21 cellular contexts compared by ENCODE assay signal in the genomic region with DNA sequence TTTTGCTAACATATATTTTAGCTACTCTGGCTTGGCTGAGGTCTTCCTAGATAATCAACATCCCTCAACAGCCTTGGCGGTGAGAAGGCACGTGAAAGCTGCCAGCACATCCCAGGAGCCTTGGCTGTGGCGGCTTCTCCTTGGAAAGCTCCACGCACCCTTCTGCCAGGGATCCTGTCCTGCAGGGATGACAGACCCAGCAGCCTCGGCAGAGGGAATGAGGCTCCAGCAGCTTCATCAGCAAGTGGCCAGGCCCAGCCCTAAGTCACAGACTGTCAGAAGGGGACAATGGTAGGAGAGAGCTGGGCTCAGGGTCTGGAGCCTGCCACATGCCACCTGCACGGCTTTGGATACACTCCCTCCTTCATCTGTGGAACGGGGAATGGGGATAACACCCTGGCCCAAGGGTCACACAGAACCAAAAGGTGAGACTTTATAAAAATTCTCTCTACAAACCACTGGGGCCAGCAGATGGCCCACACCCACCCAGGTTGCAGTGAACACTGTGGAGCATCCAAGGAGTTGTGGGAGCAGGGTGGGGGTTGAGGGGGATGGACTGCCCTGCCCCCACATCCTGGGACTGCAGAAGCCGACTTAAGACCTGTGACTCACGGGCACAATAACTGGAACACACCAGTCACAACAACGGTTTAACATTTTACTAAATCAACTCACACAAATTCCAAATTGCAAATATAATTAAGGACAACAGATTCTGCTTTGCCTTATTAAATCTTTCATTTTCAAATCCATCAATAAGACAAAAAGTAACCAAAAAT.
DNase-seq lines count a peak whose midpoint lies in the region; ATAC-seq and TF ChIP-seq lines count a peak whose summit lies in the region.
"Had no signal": no experiment of that assay in that cellular context is flagged by ENCODE, and none has a peak within 500 bp of the region (broad histone marks: within the 10 kb centered on the region; RNA-seq: fewer than 3 reads in every experiment).

No MANE protein-coding gene starts in this region.

- TF ChIP-seq POLR2A in IMR-90 (IDR thresholded peaks at IDR 0.05; ENCODE audit: low read depth, low read length) = no peak
- TF ChIP-seq POLR2A in body of pancreas (IDR thresholded peaks at IDR 0.05) = no peak

- H3K56ac ChIP-seq in IMR-90 (ENCODE audit: extremely low read depth, insufficient read depth, low read length) = no peak overlapping the region

- POLR2A ChIA-PET in IMR-90 (lab: Charles Lee; ENCODE audit: unreplicated experiment) = no interaction called here

- H3K79me1 ChIP-seq in IMR-90 (ENCODE audit: low read depth in 1 of 2, low read length in 2 of 2) = peaks cover 0 to 35% of the 10 kb centered on the region in 2 experiments; a peak in 3 of 4 replicates

- peak overlapping the region; percentile 48; the same call in 1 of the 2 replicates for H2AK5ac ChIP-seq in IMR-90 (ENCODE audit: low read depth, low read length)

- in situ Hi-C loops in IMR-90 (cut with MboI; ENCODE audit: low sequenced_read_pairs) = loop anchor here (5.0 to 10.0 kb wide), 2 partner anchors 137 to 319 kb away; no protein-coding TSS in a partner anchor

- H3K4me2 ChIP-seq in IMR-90 (ENCODE audit: low read depth, low read length) = no peak overlapping the region

- peak overlapping the region; percentile 59; the same call in 1 of the 2 replicates for H2BK120ac ChIP-seq in IMR-90 (ENCODE audit: low read depth, low read length)

- dilution Hi-C loops in IMR-90 (cut with HindIII; ENCODE audit: low sequenced_read_pairs, unreplicated experiment) = no loop called here

- H3K23ac ChIP-seq in IMR-90 (ENCODE audit: low read depth, low read length) = no peak overlapping the region

- TF ChIP-seq CTCF in IMR-90 (conservative IDR thresholded peaks at IDR 0.05; ENCODE audit: low read depth, low read length) = no peak
- no peak for TF ChIP-seq CTCF in body of pancreas (IDR thresholded peaks at IDR 0.05)

- H3K4me1 ChIP-seq in IMR-90 (ENCODE audit: control insufficient read depth, insufficient read depth, low read length) (peaks cover 31% of the 10 kb centered on the region), body of pancreas (no peaks in the 10 kb centered on the region)
- H3K4me1 ChIP-seq: BE2C, left lung, uterus had no signal

- no peak overlapping the region for H2AFZ ChIP-seq in IMR-90 (replicated peaks; ENCODE audit: low read length, poor library complexity)

- DNase-seq in NCI-H82 (lab: John Stamatoyannopoulos, UW) (peak; percentile 23), NCI-H82 treated with DMSO at 0.1 percent for 48 hours (lab: John Stamatoyannopoulos, UW; ENCODE audit: unreplicated experiment) (no peak), IMR-90 (peak; percentile 40), cerebellum (ENCODE audit: low spot score) (peak; percentile 76), renal cortical epithelial cell (ENCODE audit: low read depth) (peak; percentile 54), body of pancreas (no peak), NCI-H2029 treated with DMSO at 0.1 percent for 48 hours (lab: John Stamatoyannopoulos, UW) (no peak)
- DNase-seq: activated naive CD4-positive, alpha-beta T cell treated with anti-CD3 and anti-CD28 coated beads, Interleukin-2, amount 10 ng/mL, durations not matched to agents 7 days and 5 days; activated T-cell treated with anti-CD3 and anti-CD28 coated beads for 4 hours; BE2C; dermis blood vessel endothelial cell; heart right ventricle; left lung; mucosa of descending colon; NCI-H187; NCI-H2227 treated with DMSO at 0.1 percent for 48 hours; NCI-H748 treated with DMSO at 0.1 percent for 48 hours; psoas muscle; uterus had no signal

- BruUV-seq in IMR-90 (replicated peaks; lab: Mats Ljungman, UMichigan) = no TSS peak

- intact Hi-C loops in IMR-90 (cut with micrococcal nuclease) (loop anchor here (2.0 to 5.0 kb wide), 2 partner anchors 142 to 429 kb away; partner anchors contain the start of gene PCBD2), body of pancreas (cut with DNase I) (no loop called here)

- H3K9ac ChIP-seq in IMR-90 (ENCODE audit: low read depth, low read length) = no peak overlapping the region

- no peak overlapping the region for H4K5ac ChIP-seq in IMR-90 (ENCODE audit: low read depth, low read length)

- H3K4me3 ChIP-seq in IMR-90 (ENCODE audit: insufficient read depth, low read depth, low read length) (no peak overlapping the region), body of pancreas (no peak overlapping the region)
- H3K4me3 ChIP-seq: heart right ventricle, left lung, mucosa of descending colon, psoas muscle, uterus had no signal

- H2AK9ac ChIP-seq in IMR-90 (replicated peaks; ENCODE audit: low read depth, low read length, poor library complexity) = no peak overlapping the region

- ATAC-seq in IMR-90 (ENCODE audit: low read depth) (no peak), body of pancreas (no peak), GM21360 (IDR thresholded peaks at IDR 0.05; ENCODE audit: unreplicated experiment) (no peak)
- ATAC-seq: heart right ventricle, left lung, mucosa of descending colon, psoas muscle had no signal

- H4K20me1 ChIP-seq in IMR-90 (ENCODE audit: insufficient read depth, low read length) = no peaks in the 10 kb centered on the region

- H3K9me3 ChIP-seq in IMR-90 (ENCODE audit: control insufficient read depth, insufficient read depth, low read length) (no peaks in the 10 kb centered on the region), body of pancreas (no peaks in the 10 kb centered on the region)
- H3K9me3 ChIP-seq: BE2C, heart right ventricle, left lung, mucosa of descending colon, psoas muscle, uterus had no signal

- peaks cover 10% of the 10 kb centered on the region; the same call in 1 of the 2 replicates for H3K9me1 ChIP-seq in IMR-90 (ENCODE audit: insufficient read depth, low read length)

- H3K4ac ChIP-seq in IMR-90 (ENCODE audit: low read depth, low read length) = peak overlapping the region; percentile 50

- peaks cover 36% of the 10 kb centered on the region for H3K36me3 ChIP-seq in IMR-90 (ENCODE audit: control insufficient read depth, insufficient read depth, low read length)
- peaks cover 0 to 19% of the 10 kb centered on the region in 2 donors for H3K36me3 ChIP-seq in body of pancreas (replicated peaks in 1 of 2; ENCODE audit: insufficient read depth in 1 of 2, low read depth in 2 of 2)
- H3K36me3 ChIP-seq: uterus had no signal

- CTCF ChIA-PET in IMR-90 (lab: Yijun Ruan, JAX) = interaction anchor here (1.8 kb wide), 1 partner anchor 69 kb away, joined by 3 read pairs; no protein-coding TSS in a partner anchor

- no peak overlapping the region for H2BK15ac ChIP-seq in IMR-90 (ENCODE audit: low read depth, low read length)

- no peak overlapping the region for H4K91ac ChIP-seq in IMR-90 (ENCODE audit: insufficient read depth, low read depth, low read length)

- peak overlapping the region; percentile 15; the same call in 1 of the 2 replicates for H3K27ac ChIP-seq in IMR-90 (ENCODE audit: insufficient read depth, low read length)
- H3K27ac ChIP-seq in body of pancreas = no peak overlapping the region
- H3K27ac ChIP-seq: 22Rv1, heart right ventricle, left lung, psoas muscle, uterus had no signal

- H2BK20ac ChIP-seq in IMR-90 (ENCODE audit: low read depth, low read length) = peak overlapping the region; percentile 14; the same call in 1 of the 2 replicates

- no peak overlapping the region for H2BK5ac ChIP-seq in IMR-90 (ENCODE audit: low read depth, low read length, poor library complexity, severe bottlenecking)

- no peak overlapping the region for H3K14ac ChIP-seq in IMR-90 (replicated peaks; ENCODE audit: low read depth, low read length)

- 61% methylated on average over 5 of the region's 10 CpGs; no CpG with 5 or more reads in 1 of the 2 experiments for WGBS in IMR-90 (ENCODE audit: extremely low coverage in 2 of 2, insufficient read length in 1 of 2), 2 experiments
- WGBS in body of pancreas, 2 donors = 61 to 68% methylated on average over 5 to 10 of the region's 10 CpGs

- H3K27me3 ChIP-seq in IMR-90 (ENCODE audit: control insufficient read depth, insufficient read depth, low read length) (no peaks in the 10 kb centered on the region), body of pancreas (no peaks in the 10 kb centered on the region)
- H3K27me3 ChIP-seq: BE2C, heart right ventricle, left lung, uterus had no signal

- peak overlapping the region in 1 of 2 experiments; percentile 21; a peak in 1 of 4 replicates for H4K8ac ChIP-seq in IMR-90 (ENCODE audit: low read depth in 2 of 2, low read length in 2 of 2)

- TF ChIP-seq RAD21 in IMR-90 (IDR thresholded peaks at IDR 0.05; ENCODE audit: low read length) = no peak

- no peak overlapping the region for H3K18ac ChIP-seq in IMR-90 (ENCODE audit: low read depth, low read length)

TF ChIP-seq in IMR-90, 13 proteins besides CTCF, POLR2A, EP300 and RAD21:
- TF ChIP-seq CEBPB (IDR thresholded peaks at IDR 0.05; ENCODE audit: low read depth, low read length) (no peak), FOS (IDR thresholded peaks at IDR 0.05; ENCODE audit: low read depth, low read length) (no peak), BHLHE40 (IDR thresholded peaks at IDR 0.05; ENCODE audit: low read depth, low read length) (no peak), MAZ (IDR thresholded peaks at IDR 0.05; ENCODE audit: borderline replicate concordance, low read depth, low read length) (no peak), CHD1 (IDR thresholded peaks at IDR 0.05; ENCODE audit: low read depth, low read length) (no peak), MXI1 (IDR thresholded peaks at IDR 0.05; ENCODE audit: borderline replicate concordance, low read depth, low read length) (no peak)
- TF ChIP-seq, protein P1, sequence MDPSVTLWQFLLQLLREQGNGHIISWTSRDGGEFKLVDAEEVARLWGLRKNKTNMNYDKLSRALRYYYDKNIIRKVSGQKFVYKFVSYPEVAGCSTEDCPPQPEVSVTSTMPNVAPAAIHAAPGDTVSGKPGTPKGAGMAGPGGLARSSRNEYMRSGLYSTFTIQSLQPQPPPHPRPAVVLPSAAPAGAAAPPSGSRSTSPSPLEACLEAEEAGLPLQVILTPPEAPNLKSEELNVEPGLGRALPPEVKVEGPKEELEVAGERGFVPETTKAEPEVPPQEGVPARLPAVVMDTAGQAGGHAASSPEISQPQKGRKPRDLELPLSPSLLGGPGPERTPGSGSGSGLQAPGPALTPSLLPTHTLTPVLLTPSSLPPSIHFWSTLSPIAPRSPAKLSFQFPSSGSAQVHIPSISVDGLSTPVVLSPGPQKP (IDR thresholded peaks at IDR 0.05; ENCODE audit: borderline replicate concordance, low read depth, low read length) = no peak

Comparison
In these comparisons a context has a peak if more than half of its experiments do, and no peak if none do; other contexts are left out.
1. DNase-seq: peak in NCI-H82 (single experiment), IMR-90 (single experiment), cerebellum (single experiment) and renal cortical epithelial cell (single experiment); none in NCI-H82 treated with DMSO at 0.1 percent for 48 hours (single experiment), body of pancreas (0 of 4) and NCI-H2029 treated with DMSO at 0.1 percent for 48 hours (single experiment).